Comparison of ENCODE assay signal across 8 cellular contexts in the genomic region with DNA sequence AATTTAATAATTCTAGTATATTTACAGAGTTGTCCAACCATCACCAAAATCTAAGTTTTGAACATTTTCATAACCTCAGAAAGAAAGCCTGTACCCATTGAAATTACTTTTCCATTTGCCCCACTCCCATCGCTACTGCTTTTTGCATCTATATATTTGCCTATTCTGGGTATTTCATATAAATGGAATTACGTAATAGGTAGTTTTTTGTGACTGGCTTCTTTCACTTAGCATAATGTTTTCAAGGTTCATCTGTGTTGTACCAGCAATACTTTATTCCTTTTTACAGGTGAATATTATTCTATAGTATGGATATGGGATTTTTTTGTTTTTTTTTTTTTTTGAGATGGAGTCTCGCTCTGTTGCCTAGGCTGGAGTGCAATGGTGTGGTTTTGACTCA.
"Had no signal": no experiment of that assay in that cellular context is flagged by ENCODE, and none has a peak within 500 bp of the region (broad histone marks: within the 10 kb centered on the region; RNA-seq: fewer than 3 reads in every experiment).

No MANE protein-coding gene starts in this region.

- H3K9me3 ChIP-seq: HAP-1 had no signal

- H3K4me1 ChIP-seq: HAP-1 had no signal

- H3K4me3 ChIP-seq: GM23248, HAP-1 had no signal

- FAIRE-seq: HTR-8/SVneo had no signal

- H3K4me3 Mint-ChIP-seq: HFFc6 had no signal

- H2AFZ ChIP-seq: GM23248 had no signal

- H3K9me3 Mint-ChIP-seq: HFFc6 had no signal

- DNase-seq: GM23248, H7, HFFc6, Kasumi-1, KG1 had no signal

- H3K9ac ChIP-seq: GM23248 had no signal

- ATAC-seq: HCT116 had no signal

- H3K27ac Mint-ChIP-seq: HFFc6 had no signal

- H3K27ac ChIP-seq: GM23248 had no signal
